In genomic region chr7:10939911-10940747, GRCh38 we compare ENCODE assay signal across 8 cellular contexts. TPM values are rescaled to one million over a fixed set of nuclear protein-coding genes. Genes with fewer than 3 reads are reported as not detected.
DNase-seq lines count a peak whose midpoint lies in the region; FAIRE-seq and TF ChIP-seq lines count a peak whose summit lies in the region.

No MANE protein-coding gene starts in this region.

- peak overlapping the region; percentile 97 for H3K18ac ChIP-seq in neuronal stem cell (ENCODE audit: low read length)

- H4K8ac ChIP-seq in neuronal stem cell (ENCODE audit: low read depth, low read length), result no peak overlapping the region

- H3K9me3 ChIP-seq in MM.1S (replicated peaks; ENCODE audit: insufficient read depth, low read length) (no peaks in the 10 kb centered on the region), neuronal stem cell (replicated peaks in 1 of 2; ENCODE audit: control insufficient read depth in 2 of 2, insufficient read depth in 1 of 2, low read depth in 1 of 2, low read length in 2 of 2) (no peaks in the 10 kb centered on the region), subcutaneous abdominal adipose tissue (ENCODE audit: control insufficient read depth in 5 of 5, low read length in 5 of 5) (no peaks in the 10 kb centered on the region)

- H2AFZ ChIP-seq in MM.1S (ENCODE audit: low read length) (peak overlapping the region; percentile 80), neuronal stem cell (ENCODE audit: low read length) (peak overlapping the region; percentile 81)

- no peak for TF ChIP-seq CTCF in MM.1S (IDR thresholded peaks at IDR 0.05; ENCODE audit: low read length)

- peak overlapping the region; percentile 31 for H4K91ac ChIP-seq in neuronal stem cell (ENCODE audit: low read depth, low read length, poor library complexity)

- H2BK5ac ChIP-seq in neuronal stem cell (ENCODE audit: low read length), result peak overlapping the region; percentile 33

- peak overlapping the region; percentile 97 for H3K4me3 ChIP-seq in MM.1S (ENCODE audit: low read length)
- peak overlapping the region; percentile 53 to 91 for H3K4me3 ChIP-seq in neuronal stem cell (ENCODE audit: low read length in 2 of 2)
- H3K4me3 ChIP-seq in subcutaneous abdominal adipose tissue (ENCODE audit: low read depth in 1 of 5, low read length in 5 of 5), result peak overlapping the region; percentile 95 to 100 (median 96)

- H3K27ac ChIP-seq in MM.1S (ENCODE audit: low read length) (peak overlapping the region; percentile 92), neuronal stem cell (replicated peaks; ENCODE audit: low read length) (peak overlapping the region; percentile 86), subcutaneous abdominal adipose tissue (ENCODE audit: low read depth, low read length) (peak overlapping the region; percentile 96)

- H4K20me1 ChIP-seq in MM.1S (ENCODE audit: insufficient read depth, low read length), result no peaks in the 10 kb centered on the region

- no peak overlapping the region for H3K4ac ChIP-seq in neuronal stem cell (ENCODE audit: low read length)

- H2BK120ac ChIP-seq in neuronal stem cell (ENCODE audit: low read depth, low read length), result no peak overlapping the region

- no peak overlapping the region for H2BK12ac ChIP-seq in neuronal stem cell (ENCODE audit: low read length)

- H3K9ac ChIP-seq in MM.1S (ENCODE audit: low read length) (peak overlapping the region; percentile 85), neuronal stem cell (ENCODE audit: low read depth, low read length, poor library complexity) (peak overlapping the region; percentile 91), subcutaneous abdominal adipose tissue (ENCODE audit: low read length in 5 of 5) (peak overlapping the region; percentile 88 to 98 (median 96))

- H3K4me2 ChIP-seq in MM.1S (ENCODE audit: low read depth, low read length) (peak overlapping the region; percentile 84), neuronal stem cell (ENCODE audit: insufficient read depth, low read length, poor library complexity, severe bottlenecking) (peak overlapping the region; percentile 69)

- peak overlapping the region; percentile 47 for H3K14ac ChIP-seq in neuronal stem cell (ENCODE audit: low read length)

- peaks cover 20% of the 10 kb centered on the region for H3F3A ChIP-seq in MM.1S (ENCODE audit: insufficient read depth, low read length)

- no CpG with 5 or more reads among the region's 61 CpGs for WGBS in neuronal stem cell (ENCODE audit: extremely low coverage in 2 of 2, insufficient read length in 2 of 2, insufficient replicate concordance in 1 of 2), 2 donors

- H3K79me2 ChIP-seq in MM.1S (ENCODE audit: low read length), result peaks cover 47% of the 10 kb centered on the region

- FAIRE-seq in frontal cortex (lab: Jason Lieb, UNC), result no peak

- H3K4me1 ChIP-seq in MM.1S (ENCODE audit: low read length) (peaks cover 19% of the 10 kb centered on the region), neuronal stem cell (ENCODE audit: control insufficient read depth in 2 of 2, insufficient read depth in 1 of 2, low read depth in 1 of 2, low read length in 2 of 2) (peaks cover 0 to 1% of the 10 kb centered on the region in 2 donors), subcutaneous abdominal adipose tissue (ENCODE audit: control insufficient read depth in 5 of 5, insufficient read depth in 5 of 5, low read length in 5 of 5) (peaks cover 3 to 30% (median 23%) of the 10 kb centered on the region in 5 donors)

- H2BK15ac ChIP-seq in neuronal stem cell (ENCODE audit: low read length), result no peak overlapping the region

- no peaks in the 10 kb centered on the region for H3K9me2 ChIP-seq in MM.1S (replicated peaks; ENCODE audit: insufficient read depth, low read length)

- H3K79me1 ChIP-seq in neuronal stem cell (ENCODE audit: low read depth, low read length), result no peaks in the 10 kb centered on the region

- H3K23ac ChIP-seq in neuronal stem cell (ENCODE audit: low read depth, low read length, poor library complexity), result peak overlapping the region; percentile 97

- DNase-seq in GDM1 (lab: John Stamatoyannopoulos, UW) (peak; percentile 94), HCEC 1CT (peak; percentile 94), MM.1S (peak; percentile 97), SHP77 (lab: John Stamatoyannopoulos, UW) (peak; percentile 94 to 96), activated gamma-delta T cell treated with Interleukin-2 at 50 U/mL for 16 hours (peak; percentile 81), frontal cortex (ENCODE audit: low spot score in 2 of 2) (peak; percentile 90 to 91), neuronal stem cell (ENCODE audit: low spot score) (peak; percentile 93)

- H3K36me3 ChIP-seq in MM.1S (replicated peaks; ENCODE audit: insufficient read depth, low read length) (peaks cover 3% of the 10 kb centered on the region; the same call in 1 of the 2 replicates), neuronal stem cell (replicated peaks in 1 of 2; ENCODE audit: control insufficient read depth in 2 of 2, insufficient read depth in 2 of 2, low read length in 2 of 2) (peaks cover 7 to 37% of the 10 kb centered on the region in 2 donors), subcutaneous abdominal adipose tissue (ENCODE audit: control insufficient read depth in 5 of 5, insufficient read depth in 5 of 5, low read length in 5 of 5) (peaks cover 10 to 22% (median 17%) of the 10 kb centered on the region in 5 donors)

- no peak overlapping the region for H2AK5ac ChIP-seq in neuronal stem cell (ENCODE audit: low read depth, low read length)

- H3K27me3 ChIP-seq in MM.1S (replicated peaks; ENCODE audit: insufficient read depth, low read length), result no peaks in the 10 kb centered on the region
- H3K27me3 ChIP-seq in neuronal stem cell (ENCODE audit: control insufficient read depth in 3 of 3, insufficient read depth in 3 of 3, low read depth in 1 of 3, low read length in 3 of 3), result no peaks in the 10 kb centered on the region
- no peaks in the 10 kb centered on the region for H3K27me3 ChIP-seq in subcutaneous abdominal adipose tissue (ENCODE audit: control insufficient read depth in 5 of 5, insufficient read depth in 4 of 5, low read length in 5 of 5)

RNA-seq across cellular contexts. Expression of gene PHF14, which starts 33.5 kb away (rescaled TPM):
- total RNA-seq in frontal cortex, result 166 TPM
- polyA plus RNA-seq in neuronal stem cell (2013, experiment 1 of 2), result 59.1 TPM
- 60.5 TPM for polyA plus RNA-seq in neuronal stem cell (2013, experiment 2 of 2)

Comparison
In these comparisons a context has a peak if more than half of its experiments do, and no peak if none do; other contexts are left out.
1. Peak in every context shown above with its lines: DNase-seq, H3K4me3 ChIP-seq and H3K27ac ChIP-seq.